Comparison of ENCODE assay signal across 1 cellular context in genomic region chr6:133894369-133894768, GRCh38.
TF ChIP-seq lines count a peak whose summit lies in the region.

No MANE protein-coding gene starts in this region.

TF ChIP-seq in SK-N-SH, 30 proteins besides CTCF, POLR2A, EP300 and RAD21 (continued from another document):
- no peak for TF ChIP-seq PBX3 (IDR thresholded peaks at IDR 0.05)
- no peak for TF ChIP-seq TAF1 (IDR thresholded peaks at IDR 0.05; ENCODE audit: borderline replicate concordance, low read depth, low read length)
- TF ChIP-seq ZBTB33 (IDR thresholded peaks at IDR 0.05; ENCODE audit: borderline replicate concordance, low read depth): no peak
- no peak for TF ChIP-seq USF2 (IDR thresholded peaks at IDR 0.05; ENCODE audit: borderline replicate concordance, low read depth, low read length)
- TF ChIP-seq REST (IDR thresholded peaks at IDR 0.05; ENCODE audit: low read depth, low read length): no peak
